Comparison of ENCODE assay signal across 18 cellular contexts in the genomic region with DNA sequence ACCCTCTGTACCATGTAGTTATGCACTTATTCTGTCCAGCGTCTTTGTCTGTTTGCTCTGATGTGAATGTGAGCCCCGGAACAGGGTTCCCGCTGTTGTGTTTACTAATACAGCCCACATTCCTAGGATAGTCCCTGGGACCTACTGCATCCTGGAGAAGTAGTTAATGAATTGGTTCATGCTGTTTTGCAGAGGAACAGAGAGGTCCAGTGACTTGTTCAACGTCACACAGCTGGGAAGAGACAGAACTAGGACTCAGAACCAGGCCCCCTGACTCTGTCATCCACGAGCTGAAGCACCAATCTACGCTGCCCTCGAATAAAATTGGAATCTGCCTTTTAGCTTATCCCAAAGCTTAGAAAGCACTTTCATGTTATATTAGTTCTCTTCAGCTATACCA. TPM values are rescaled to one million over a fixed set of nuclear protein-coding genes. Genes with fewer than 3 reads are reported as not detected.
"Had no signal": no experiment of that assay in that cellular context is flagged by ENCODE, and none has a peak within 500 bp of the region (broad histone marks: within the 10 kb centered on the region; RNA-seq: fewer than 3 reads in every experiment).

No MANE protein-coding gene starts in this region.

- H3K36me3 ChIP-seq: pancreas, upper lobe of right lung had no signal

- DNase-seq: activated CD4-positive, alpha-beta memory T cell treated with anti-CD3 and anti-CD28 coated beads, Interleukin-2, amount 10 ng/mL, durations not matched to agents 7 days and 5 days; activated CD4-positive, alpha-beta T cell treated with anti-CD3 and anti-CD28 coated beads for 36 hours; activated effector memory CD4-positive, alpha-beta T cell treated with anti-CD3 and anti-CD28 coated beads, Interleukin-2, amount 50 U/mL, for 16 hours; activated T-cell treated with anti-CD3 and anti-CD28 coated beads, Interleukin-2, amount 50 U/mL, for 48 hours; amniotic stem cell; naive thymus-derived CD4-positive, alpha-beta T cell; stimulated activated CD4-positive, alpha-beta T cell treated with anti-CD3 and anti-CD28 coated beads, Interleukin-15, amount 100 ng/mL, for 24 hours; stimulated activated CD4-positive, alpha-beta T cell treated with anti-CD3 and anti-CD28 coated beads, Interleukin-4, amount 100 ng/mL, for 1 hour; stimulated activated naive CD4-positive, alpha-beta T cell; T-helper 17 cell; upper lobe of right lung had no signal

- H3K4me1 Mint-ChIP-seq: activated CD4-positive, alpha-beta T cell treated with anti-CD3 and anti-CD28 coated beads for 36 hours; T-helper 17 cell had no signal

- ATAC-seq: activated CD4-positive, alpha-beta T cell treated with anti-CD3 and anti-CD28 coated beads for 36 hours; activated naive CD4-positive, alpha-beta T cell treated with anti-CD3 and anti-CD28 coated beads, Interleukin-2, amount 50 U/mL, for 72 hours; naive thymus-derived CD4-positive, alpha-beta T cell; T-helper 17 cell had no signal

- H3K4me3 ChIP-seq: pancreas, skin epidermis, upper lobe of right lung had no signal

- H3K36me3 Mint-ChIP-seq: activated naive CD4-positive, alpha-beta T cell treated with anti-CD3 and anti-CD28 coated beads, Interleukin-2, amount 50 U/mL, for 72 hours; naive thymus-derived CD4-positive, alpha-beta T cell had no signal

- H3K27ac ChIP-seq: skin epidermis, upper lobe of right lung had no signal

- H3K4me3 Mint-ChIP-seq: activated CD4-positive, alpha-beta memory T cell treated with anti-CD3 and anti-CD28 coated beads, Interleukin-2, amount 10 ng/mL, durations not matched to agents 7 days and 5 days; activated CD4-positive, alpha-beta T cell treated with anti-CD3 and anti-CD28 coated beads for 36 hours; naive thymus-derived CD4-positive, alpha-beta T cell; T-helper 17 cell had no signal

- H3K27ac Mint-ChIP-seq: activated CD4-positive, alpha-beta memory T cell treated with anti-CD3 and anti-CD28 coated beads, Interleukin-2, amount 10 ng/mL, durations not matched to agents 7 days and 5 days; activated CD4-positive, alpha-beta T cell treated with anti-CD3 and anti-CD28 coated beads for 36 hours; activated naive CD4-positive, alpha-beta T cell treated with anti-CD3 and anti-CD28 coated beads, Interleukin-2, amount 50 U/mL, for 72 hours; naive thymus-derived CD4-positive, alpha-beta T cell; T-helper 17 cell had no signal

- H3K9me3 Mint-ChIP-seq: activated CD4-positive, alpha-beta memory T cell treated with anti-CD3 and anti-CD28 coated beads, Interleukin-2, amount 10 ng/mL, durations not matched to agents 7 days and 5 days had no signal

- FAIRE-seq: endometrium, pancreas had no signal

- H3K9me3 ChIP-seq: pancreas, upper lobe of right lung had no signal

- H3K27me3 ChIP-seq: pancreas, upper lobe of right lung had no signal

RNA-seq across cellular contexts. Expression of a gene that starts 0.8 kb away (rescaled TPM):
- total RNA-seq: activated CD4-positive, alpha-beta memory T cell treated with anti-CD3 and anti-CD28 coated beads, Interleukin-2, amount 10 ng/mL, durations not matched to agents 7 days and 5 days; activated CD4-positive, alpha-beta T cell treated with anti-CD3 and anti-CD28 coated beads for 36 hours; activated naive CD4-positive, alpha-beta T cell treated with anti-CD3 and anti-CD28 coated beads, Interleukin-2, amount 50 U/mL, for 72 hours; mononuclear cell; naive thymus-derived CD4-positive, alpha-beta T cell; T-helper 17 cell had no signal
- polyA plus RNA-seq: naive thymus-derived CD4-positive, alpha-beta T cell had no signal

RNA-seq across cellular contexts. Expression of a gene that starts 34.0 kb away (rescaled TPM):
- total RNA-seq: activated CD4-positive, alpha-beta memory T cell treated with anti-CD3 and anti-CD28 coated beads, Interleukin-2, amount 10 ng/mL, durations not matched to agents 7 days and 5 days; activated CD4-positive, alpha-beta T cell treated with anti-CD3 and anti-CD28 coated beads for 36 hours; activated naive CD4-positive, alpha-beta T cell treated with anti-CD3 and anti-CD28 coated beads, Interleukin-2, amount 50 U/mL, for 72 hours; cerebellum; mononuclear cell; naive thymus-derived CD4-positive, alpha-beta T cell; subcutaneous adipose tissue; T-helper 17 cell had no signal
- polyA plus RNA-seq: pancreas had no signal
